Comparison of ENCODE assay signal across 28 cellular contexts in the genomic region with DNA sequence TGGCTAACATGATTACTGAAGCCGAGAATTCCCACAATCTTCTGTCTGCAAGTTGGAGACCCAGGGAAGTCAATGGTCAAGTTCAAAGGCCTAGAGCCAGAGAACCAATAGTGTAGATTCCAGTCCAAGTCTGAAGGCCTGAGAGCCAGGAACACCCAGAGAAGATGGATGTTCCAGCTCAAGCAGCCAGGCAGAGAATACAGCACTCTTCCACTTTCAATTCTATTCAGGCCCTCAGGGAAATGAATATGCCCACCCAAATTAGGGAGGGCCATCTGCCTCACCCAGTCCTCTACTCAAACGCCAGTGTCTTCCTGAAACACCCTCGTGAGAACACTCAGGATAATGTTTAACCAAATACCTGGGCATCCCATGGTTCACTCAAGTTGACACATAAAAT.
"Had no signal": no experiment of that assay in that cellular context is flagged by ENCODE, and none has a peak within 500 bp of the region (broad histone marks: within the 10 kb centered on the region; RNA-seq: fewer than 3 reads in every experiment).

No MANE protein-coding gene starts in this region.

- H3K27me3 ChIP-seq: stomach, suprapubic skin, testis, thyroid gland, tibial artery, tibial nerve, transverse colon, upper lobe of left lung, upper lobe of right lung, uterus, vagina had no signal

- H3K27me3 Mint-ChIP-seq: stimulated activated memory B cell treated with anti-CD40 and anti-IgM and Interleukin-4, amounts not matched to agents 10 μg/mL and 1 μg/mL and 100 μg/mL, for 72 hours; stimulated activated naive B cell treated with anti-CD40 and anti-IgM and Interleukin-4, amounts not matched to agents 10 μg/mL and 1 μg/mL and 100 μg/mL, for 72 hours; type B pancreatic cell had no signal

- H3K36me3 Mint-ChIP-seq: stimulated activated effector memory CD8-positive, alpha-beta T cell treated with anti-CD3 and anti-CD28 coated beads, Interleukin-12 subunit alpha, Interleukin-12 subunit beta, amount 100 ng/mL, for 72 hours; stimulated activated memory B cell treated with anti-CD40 and anti-IgM and Interleukin-4, amounts not matched to agents 10 μg/mL and 1 μg/mL and 100 μg/mL, for 72 hours; stimulated activated naive B cell treated with anti-CD40 and anti-IgM and Interleukin-4, amounts not matched to agents 10 μg/mL and 1 μg/mL and 100 μg/mL, for 72 hours; type B pancreatic cell had no signal

- H3K4me1 Mint-ChIP-seq: stimulated activated effector memory CD8-positive, alpha-beta T cell treated with anti-CD3 and anti-CD28 coated beads, Interleukin-12 subunit alpha, Interleukin-12 subunit beta, amount 100 ng/mL, for 72 hours; stimulated activated memory B cell treated with anti-CD40 and anti-IgM and Interleukin-4, amounts not matched to agents 10 μg/mL and 1 μg/mL and 100 μg/mL, for 72 hours; stimulated activated naive B cell treated with anti-CD40 and anti-IgM and Interleukin-4, amounts not matched to agents 10 μg/mL and 1 μg/mL and 100 μg/mL, for 72 hours; stimulated activated naive CD8-positive, alpha-beta T cell treated with anti-CD3 and anti-CD28 coated beads, Interleukin-15, amount 100 ng/mL, for 72 hours had no signal

- H3K36me3 ChIP-seq: stomach, suprapubic skin, thoracic aorta, thyroid gland, tibial artery, tibial nerve, transverse colon, upper lobe of left lung, upper lobe of right lung, uterus, vagina had no signal

- H3K4me1 ChIP-seq: stomach, suprapubic skin, testis, thyroid gland, tibial nerve, transverse colon, upper lobe of left lung, upper lobe of right lung, uterus, vagina had no signal

- H3K27ac Mint-ChIP-seq: stimulated activated effector memory CD8-positive, alpha-beta T cell treated with anti-CD3 and anti-CD28 coated beads, Interleukin-12 subunit alpha, Interleukin-12 subunit beta, amount 100 ng/mL, for 72 hours; stimulated activated memory B cell treated with anti-CD40 and anti-IgM and Interleukin-4, amounts not matched to agents 10 μg/mL and 1 μg/mL and 100 μg/mL, for 72 hours; stimulated activated naive B cell treated with anti-CD40 and anti-IgM and Interleukin-4, amounts not matched to agents 10 μg/mL and 1 μg/mL and 100 μg/mL, for 72 hours; stimulated activated naive CD8-positive, alpha-beta T cell treated with anti-CD3 and anti-CD28 coated beads, Interleukin-15, amount 100 ng/mL, for 72 hours; stimulated activated naive CD8-positive, alpha-beta T cell treated with anti-CD3 and anti-CD28 coated beads, Interleukin-15, Interleukin-2, amounts not matched to agents 100 ng/mL and 50 ng/mL, for 24 hours; type B pancreatic cell had no signal

- DNase-seq: stimulated activated CD4-positive, alpha-beta T cell treated with anti-CD3 and anti-CD28 coated beads, Interleukin-2, amount 100 ng/mL, for 48 hours; stimulated activated CD4-positive, alpha-beta T cell treated with anti-CD3 and anti-CD28 coated beads, Interleukin-4, amount 100 ng/mL, for 1 hour; stimulated activated CD4-positive, alpha-beta T cell treated with anti-CD3 and anti-CD28 coated beads, Interleukin-4, amount 100 ng/mL, for 24 hours; stimulated activated CD4-positive, alpha-beta T cell treated with anti-CD3 and anti-CD28 coated beads, Interleukin-4, amount 100 ng/mL, for 4 hours; stimulated activated CD8-positive, alpha-beta memory T cell treated with anti-CD3 and anti-CD28 coated beads, Interleukin-4, amount 100 ng/mL, for 48 hours; stimulated activated naive B cell treated with anti-CD40 and anti-IgM and Interleukin-4, amounts not matched to agents 10 μg/mL and 1 μg/mL and 100 μg/mL, for 72 hours; stimulated activated naive CD4-positive, alpha-beta T cell; stimulated activated naive CD4-positive, alpha-beta T cell treated with Interleukin-2 at 50 U/mL for 16 hours; stimulated activated naive CD8-positive, alpha-beta T cell treated with anti-CD3 and anti-CD28 coated beads, Interleukin-15, amount 100 ng/mL, for 72 hours; stimulated activated naive CD8-positive, alpha-beta T cell treated with anti-CD3 and anti-CD28 coated beads, Interleukin-15, Interleukin-2, amounts not matched to agents 100 U/mL and 50 U/mL, for 24 hours; stomach; substantia nigra; testis; thyroid gland; tibial artery; transverse colon; trophoblast cell; upper lobe of left lung; upper lobe of right lung; uterus had no signal

- H3K4me3 ChIP-seq: stomach, suprapubic skin, testis, thoracic aorta, thyroid gland, tibial artery, tibial nerve, transverse colon, upper lobe of left lung, upper lobe of right lung, uterus, vagina had no signal

- H3K27ac ChIP-seq: stomach, suprapubic skin, testis, thoracic aorta, thyroid gland, tibial artery, tibial nerve, transverse colon, upper lobe of left lung, upper lobe of right lung, uterus, vagina had no signal

- H3K9me3 ChIP-seq: stomach, suprapubic skin, testis, thoracic aorta, thyroid gland, tibial artery, transverse colon, upper lobe of left lung, upper lobe of right lung, uterus, vagina had no signal

- H3K4me3 Mint-ChIP-seq: stimulated activated effector memory CD8-positive, alpha-beta T cell treated with anti-CD3 and anti-CD28 coated beads, Interleukin-12 subunit alpha, Interleukin-12 subunit beta, amount 100 ng/mL, for 72 hours; stimulated activated memory B cell treated with anti-CD40 and anti-IgM and Interleukin-4, amounts not matched to agents 10 μg/mL and 1 μg/mL and 100 μg/mL, for 72 hours; stimulated activated naive B cell treated with anti-CD40 and anti-IgM and Interleukin-4, amounts not matched to agents 10 μg/mL and 1 μg/mL and 100 μg/mL, for 72 hours; stimulated activated naive CD8-positive, alpha-beta T cell treated with anti-CD3 and anti-CD28 coated beads, Interleukin-15, amount 100 ng/mL, for 72 hours; stimulated activated naive CD8-positive, alpha-beta T cell treated with anti-CD3 and anti-CD28 coated beads, Interleukin-15, Interleukin-2, amounts not matched to agents 100 ng/mL and 50 ng/mL, for 24 hours; type B pancreatic cell had no signal

- ATAC-seq: stimulated activated effector memory CD8-positive, alpha-beta T cell treated with anti-CD3 and anti-CD28 coated beads, Interleukin-12 subunit alpha, Interleukin-12 subunit beta, amount 100 ng/mL, for 72 hours; stimulated activated memory B cell treated with anti-CD40 and anti-IgM and Interleukin-4, amounts not matched to agents 10 μg/mL and 1 μg/mL and 100 μg/mL, for 72 hours; stimulated activated naive B cell treated with anti-CD40 and anti-IgM and Interleukin-4, amounts not matched to agents 10 μg/mL and 1 μg/mL and 100 μg/mL, for 72 hours; stimulated activated naive CD8-positive, alpha-beta T cell treated with anti-CD3 and anti-CD28 coated beads, Interleukin-15, amount 100 ng/mL, for 72 hours; stimulated activated naive CD8-positive, alpha-beta T cell treated with anti-CD3 and anti-CD28 coated beads, Interleukin-15, Interleukin-2, amounts not matched to agents 100 U/mL and 50 U/mL, for 24 hours; upper lobe of right lung had no signal
